In the genomic region with DNA sequence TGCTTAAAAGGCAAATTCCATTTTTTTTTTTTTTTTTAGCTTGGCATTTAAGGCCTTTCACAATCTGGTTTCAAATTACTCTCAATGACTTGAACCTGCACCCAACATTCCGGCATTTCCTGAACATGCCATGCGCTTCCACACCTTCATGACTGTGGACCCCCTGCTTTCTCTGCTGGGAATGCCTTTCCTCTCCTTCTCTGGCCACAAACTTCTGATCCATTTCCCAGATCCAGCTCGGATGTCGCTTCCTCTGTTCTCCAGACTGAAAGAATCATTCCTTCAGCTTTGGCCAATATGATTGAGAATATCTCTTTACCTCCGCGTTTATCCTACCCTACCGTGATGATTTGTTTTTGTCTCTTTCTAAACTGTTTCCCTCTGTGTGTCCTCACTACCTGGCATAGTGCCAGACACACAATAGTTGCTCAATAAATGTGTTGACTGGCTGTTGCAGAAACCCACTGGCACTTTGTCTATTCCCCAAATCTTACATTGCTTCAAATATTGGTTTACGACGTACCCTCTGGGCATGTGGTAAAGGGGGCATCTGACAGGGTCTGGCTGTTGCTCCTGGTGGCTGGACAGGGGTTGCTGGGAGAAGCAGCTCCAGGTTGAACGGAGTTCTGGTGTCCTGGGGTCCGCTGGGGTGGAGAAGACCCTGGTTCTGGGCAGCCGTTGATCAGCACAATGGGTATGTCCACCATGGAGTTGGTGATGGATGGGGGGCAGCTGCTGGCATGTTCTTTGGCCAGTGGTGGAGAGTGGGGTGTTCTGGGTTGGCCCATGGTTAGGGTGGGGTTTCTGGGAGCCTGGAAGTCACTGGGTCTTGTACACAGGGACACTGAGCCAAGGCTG, we compare ENCODE assay signal across 11 cellular contexts. TPM values are rescaled to one million over a fixed set of nuclear protein-coding genes. Genes with fewer than 3 reads are reported as not detected.
DNase-seq lines count a peak whose midpoint lies in the region; ATAC-seq and TF ChIP-seq lines count a peak whose summit lies in the region.
"Had no signal": no experiment of that assay in that cellular context is flagged by ENCODE, and none has a peak within 500 bp of the region (broad histone marks: within the 10 kb centered on the region; RNA-seq: fewer than 3 reads in every experiment).

No MANE protein-coding gene starts in this region.

- peak overlapping the region; percentile 72 for H3K27ac ChIP-seq in vagina
- H3K27ac ChIP-seq: KMS-11 had no signal

- H3K27me3 Mint-ChIP-seq in stimulated activated naive CD8-positive, alpha-beta T cell treated with anti-CD3 and anti-CD28 coated beads, Interleukin-15, Interleukin-2, amounts not matched to agents 100 ng/mL and 50 ng/mL, for 24 hours, result no peaks in the 10 kb centered on the region
- no peaks in the 10 kb centered on the region for H3K27me3 Mint-ChIP-seq in activated T-helper 1 cell treated with anti-CD3 and anti-CD28 coated beads, Interleukin-12 subunit alpha, Interleukin-12 subunit beta, Interleukin-2, Interleukin-4 antibody, amounts not matched to agents 30 ng/mL and 10 ng/mL and 1 ng/mL, durations not matched to agents 14 hours and 24 hours and 36 hours (ENCODE audit: insufficient read depth)

- TF ChIP-seq POLR2A in vagina (IDR thresholded peaks at IDR 0.05), result no peak

- peaks cover 61% of the 10 kb centered on the region for H3K4me1 Mint-ChIP-seq in stimulated activated naive CD8-positive, alpha-beta T cell treated with anti-CD3 and anti-CD28 coated beads, Interleukin-15, Interleukin-2, amounts not matched to agents 100 ng/mL and 50 ng/mL, for 24 hours (ENCODE audit: low read depth)
- H3K4me1 Mint-ChIP-seq in activated T-helper 1 cell treated with anti-CD3 and anti-CD28 coated beads, Interleukin-12 subunit alpha, Interleukin-12 subunit beta, Interleukin-2, Interleukin-4 antibody, amounts not matched to agents 30 ng/mL and 10 ng/mL and 1 ng/mL, durations not matched to agents 14 hours and 24 hours and 36 hours (ENCODE audit: low read depth), result peaks cover 95% of the 10 kb centered on the region

- no peaks in the 10 kb centered on the region for H3K36me3 Mint-ChIP-seq in stimulated activated naive CD8-positive, alpha-beta T cell treated with anti-CD3 and anti-CD28 coated beads, Interleukin-15, Interleukin-2, amounts not matched to agents 100 ng/mL and 50 ng/mL, for 24 hours (ENCODE audit: low read depth)
- H3K36me3 Mint-ChIP-seq in activated T-helper 1 cell treated with anti-CD3 and anti-CD28 coated beads, Interleukin-12 subunit alpha, Interleukin-12 subunit beta, Interleukin-2, Interleukin-4 antibody, amounts not matched to agents 30 ng/mL and 10 ng/mL and 1 ng/mL, durations not matched to agents 14 hours and 24 hours and 36 hours (ENCODE audit: low read depth), result peaks cover 2% of the 10 kb centered on the region

- no peak for TF ChIP-seq CTCF in vagina (IDR thresholded peaks at IDR 0.05)

- H3K9me3 ChIP-seq in vagina, result no peaks in the 10 kb centered on the region

- no peaks in the 10 kb centered on the region for H3K9me3 Mint-ChIP-seq in stimulated activated naive CD8-positive, alpha-beta T cell treated with anti-CD3 and anti-CD28 coated beads, Interleukin-15, Interleukin-2, amounts not matched to agents 100 ng/mL and 50 ng/mL, for 24 hours
- no peaks in the 10 kb centered on the region for H3K9me3 Mint-ChIP-seq in activated T-helper 1 cell treated with anti-CD3 and anti-CD28 coated beads, Interleukin-12 subunit alpha, Interleukin-12 subunit beta, Interleukin-2, Interleukin-4 antibody, amounts not matched to agents 30 ng/mL and 10 ng/mL and 1 ng/mL, durations not matched to agents 14 hours and 24 hours and 36 hours

- no peak for DNase-seq in stimulated activated naive CD8-positive, alpha-beta T cell treated with anti-CD3 and anti-CD28 coated beads, Interleukin-15, Interleukin-2, amounts not matched to agents 100 U/mL and 50 U/mL, for 24 hours
- no peak for DNase-seq in activated T-helper 1 cell treated with anti-CD3 and anti-CD28 coated beads, Interleukin-12 subunit alpha, Interleukin-12 subunit beta, Interleukin-2, Interleukin-4 antibody, amounts not matched to agents 30 ng/mL and 10 ng/mL and 1 ng/mL, durations not matched to agents 14 hours and 24 hours and 36 hours (ENCODE audit: low spot score)
- DNase-seq in kidney tubule cell (ENCODE audit: low spot score), result peak; percentile 76
- no peak for DNase-seq in vagina (ENCODE audit: extremely low spot score in 2 of 2)
- no peak for DNase-seq in DMS153 (lab: John Stamatoyannopoulos, UW)
- no peak for DNase-seq in NCI-H2171 (lab: John Stamatoyannopoulos, UW)
- no peak for DNase-seq in central memory CD4-positive, alpha-beta T cell
- DNase-seq: DMS79 had no signal

- no peaks in the 10 kb centered on the region for H3K27me3 ChIP-seq in vagina

- no peak overlapping the region for H3K4me3 ChIP-seq in vagina

- H3K36me3 ChIP-seq in vagina, result peaks cover 0 to 4% of the 10 kb centered on the region in 2 donors

- peaks cover 89% of the 10 kb centered on the region for H3K4me1 ChIP-seq in vagina

- intact Hi-C loops in activated T-helper 1 cell treated with anti-CD3 and anti-CD28 coated beads, Interleukin-12 subunit alpha, Interleukin-12 subunit beta, Interleukin-2, Interleukin-4 antibody, amounts not matched to agents 30 ng/mL and 10 ng/mL and 1 ng/mL, durations not matched to agents 14 hours and 24 hours and 36 hours (cut with micrococcal nuclease), result no loop called here
- intact Hi-C loops in vagina (cut with DNase I), result loop anchor here (5.0 kb wide), 1 partner anchor 51 kb away; no protein-coding TSS in a partner anchor

- peak overlapping the region; percentile 62 for H3K27ac Mint-ChIP-seq in stimulated activated naive CD8-positive, alpha-beta T cell treated with anti-CD3 and anti-CD28 coated beads, Interleukin-15, Interleukin-2, amounts not matched to agents 100 ng/mL and 50 ng/mL, for 24 hours
- H3K27ac Mint-ChIP-seq in activated T-helper 1 cell treated with anti-CD3 and anti-CD28 coated beads, Interleukin-12 subunit alpha, Interleukin-12 subunit beta, Interleukin-2, Interleukin-4 antibody, amounts not matched to agents 30 ng/mL and 10 ng/mL and 1 ng/mL, durations not matched to agents 14 hours and 24 hours and 36 hours, result peak overlapping the region; percentile 81

- H3K4me3 Mint-ChIP-seq in stimulated activated naive CD8-positive, alpha-beta T cell treated with anti-CD3 and anti-CD28 coated beads, Interleukin-15, Interleukin-2, amounts not matched to agents 100 ng/mL and 50 ng/mL, for 24 hours, result no peak overlapping the region
- peak overlapping the region; percentile 44 for H3K4me3 Mint-ChIP-seq in activated T-helper 1 cell treated with anti-CD3 and anti-CD28 coated beads, Interleukin-12 subunit alpha, Interleukin-12 subunit beta, Interleukin-2, Interleukin-4 antibody, amounts not matched to agents 30 ng/mL and 10 ng/mL and 1 ng/mL, durations not matched to agents 14 hours and 24 hours and 36 hours

- no peak for ATAC-seq in stimulated activated naive CD8-positive, alpha-beta T cell treated with anti-CD3 and anti-CD28 coated beads, Interleukin-15, Interleukin-2, amounts not matched to agents 100 U/mL and 50 U/mL, for 24 hours

RNA-seq across cellular contexts. Expression of gene TNS4, which starts 14.7 kb away (rescaled TPM):
- total RNA-seq in activated T-helper 1 cell treated with anti-CD3 and anti-CD28 coated beads, Interleukin-12 subunit alpha, Interleukin-12 subunit beta, Interleukin-2, Interleukin-4 antibody, amounts not matched to agents 30 ng/mL and 10 ng/mL and 1 ng/mL, durations not matched to agents 14 hours and 24 hours and 36 hours, result 14.5 and 15.5 TPM in 2 replicates
- total RNA-seq in vagina, result 296 TPM
- total RNA-seq: cerebellum had no signal

RNA-seq across cellular contexts. Expression of gene IGFBP4, which starts 43.5 kb away (rescaled TPM):
- 83.9 and 84.3 TPM in 2 replicates for total RNA-seq in activated T-helper 1 cell treated with anti-CD3 and anti-CD28 coated beads, Interleukin-12 subunit alpha, Interleukin-12 subunit beta, Interleukin-2, Interleukin-4 antibody, amounts not matched to agents 30 ng/mL and 10 ng/mL and 1 ng/mL, durations not matched to agents 14 hours and 24 hours and 36 hours
- total RNA-seq in vagina, result 700 TPM

Comparison
In these comparisons a context has a peak if more than half of its experiments do, and no peak if none do; other contexts are left out.
1. RNA of gene TNS4, which starts 14.7 kb away (total RNA-seq): 296 TPM in vagina (single experiment); 14.5 to 15.5 TPM in activated T-helper 1 cell treated with anti-CD3 and anti-CD28 coated beads, Interleukin-12 subunit alpha, Interleukin-12 subunit beta, Interleukin-2, Interleukin-4 antibody, amounts not matched to agents 30 ng/mL and 10 ng/mL and 1 ng/mL, durations not matched to agents 14 hours and 24 hours and 36 hours; every median in the first group is over 10 times any median in the second.